ENCODE assay signal across 8 cellular contexts in the genomic region with DNA sequence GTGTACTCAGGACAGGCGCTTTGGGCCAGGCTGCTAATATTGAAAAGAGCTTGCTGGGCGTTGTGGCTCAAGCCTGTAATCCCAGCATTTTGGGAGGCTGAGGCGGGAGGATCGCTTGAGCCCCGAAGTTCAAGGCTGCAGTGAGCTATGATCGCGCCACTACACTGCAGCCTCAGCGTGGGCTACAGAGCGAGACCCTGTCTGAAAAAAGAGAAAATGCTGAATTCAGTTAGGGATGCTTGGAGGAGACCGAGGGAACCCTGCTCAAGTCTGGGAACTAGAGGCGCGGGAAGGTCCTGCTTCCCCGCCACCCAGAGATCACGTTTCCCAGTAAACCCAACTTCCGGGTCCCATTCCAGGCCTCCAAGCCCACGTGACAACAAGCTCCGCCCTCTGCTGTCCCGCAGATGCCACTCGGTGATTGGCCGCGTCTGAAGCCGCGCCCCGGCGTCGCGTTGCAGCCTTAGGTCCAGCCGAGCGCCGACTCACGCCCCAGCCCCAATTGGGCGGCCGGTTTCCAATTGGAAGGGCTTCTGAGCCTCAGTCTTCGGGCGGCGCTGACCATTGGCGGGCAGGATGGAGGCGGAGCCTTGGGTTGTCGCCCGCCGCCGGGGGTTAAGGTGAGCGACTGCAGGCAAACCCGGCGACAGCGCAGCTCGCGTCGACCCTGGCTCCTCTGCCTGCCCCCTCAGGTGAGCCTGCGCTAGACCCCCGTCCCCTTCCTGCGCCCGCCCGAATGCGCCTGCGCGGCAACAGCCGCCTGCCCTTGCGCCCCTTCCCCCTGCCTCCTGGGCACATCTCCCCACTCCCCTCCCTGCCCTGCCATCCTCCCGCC. TPM values are rescaled to one million over a fixed set of nuclear protein-coding genes. Genes with fewer than 3 reads are reported as not detected.
A peak's percentile ranks its signal among the peaks of the same experiment; 100 is the strongest.
DNase-seq lines count a peak whose midpoint lies in the region; ATAC-seq and TF ChIP-seq lines count a peak whose summit lies in the region.

A gene with protein sequence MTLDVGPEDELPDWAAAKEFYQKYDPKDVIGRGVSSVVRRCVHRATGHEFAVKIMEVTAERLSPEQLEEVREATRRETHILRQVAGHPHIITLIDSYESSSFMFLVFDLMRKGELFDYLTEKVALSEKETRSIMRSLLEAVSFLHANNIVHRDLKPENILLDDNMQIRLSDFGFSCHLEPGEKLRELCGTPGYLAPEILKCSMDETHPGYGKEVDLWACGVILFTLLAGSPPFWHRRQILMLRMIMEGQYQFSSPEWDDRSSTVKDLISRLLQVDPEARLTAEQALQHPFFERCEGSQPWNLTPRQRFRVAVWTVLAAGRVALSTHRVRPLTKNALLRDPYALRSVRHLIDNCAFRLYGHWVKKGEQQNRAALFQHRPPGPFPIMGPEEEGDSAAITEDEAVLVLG (plus strand): TSS at position 627 of the 835 bp plus-strand sequence. CDS start 396 bp downstream, outside the sequence.

- peak within 1 kb of the TSS; percentile 91 for H3K27ac Mint-ChIP-seq in activated T-helper 17 cell treated with anti-CD3 and anti-CD28 coated beads, Interleukin-2, amount 50 U/mL, for 72 hours
- peak within 1 kb of the TSS; percentile 84 to 95 (median 88) for H3K27ac Mint-ChIP-seq in naive B cell
- peak within 1 kb of the TSS; percentile 90 for H3K27ac Mint-ChIP-seq in stimulated activated memory B cell treated with anti-CD40 and anti-IgM and Interleukin-4, amounts not matched to agents 10 μg/mL and 1 μg/mL and 100 μg/mL, for 72 hours

- POLR2A ChIA-PET in RWPE1 (lab: Yijun Ruan, JAX; ENCODE audit: low non-redundant PET) = interaction anchor here (0.5 to 0.7 kb wide), 3 partner anchors 13 to 46 kb away, joined by 3 to 4 read pairs (median 3); no protein-coding TSS in a partner anchor

- H3K4me3 Mint-ChIP-seq in activated T-helper 17 cell treated with anti-CD3 and anti-CD28 coated beads, Interleukin-2, amount 50 U/mL, for 72 hours = peak within 1 kb of the TSS; percentile 82
- peak within 1 kb of the TSS; percentile 88 to 97 (median 94) for H3K4me3 Mint-ChIP-seq in naive B cell
- H3K4me3 Mint-ChIP-seq in stimulated activated memory B cell treated with anti-CD40 and anti-IgM and Interleukin-4, amounts not matched to agents 10 μg/mL and 1 μg/mL and 100 μg/mL, for 72 hours = peak within 1 kb of the TSS; percentile 96

- peak within 1 kb of the TSS; percentile 71 for H3K4me3 ChIP-seq in LNCaP clone FGC (ENCODE audit: low read depth, low read length)

- CTCF ChIA-PET in RWPE1 (lab: Yijun Ruan, JAX) = interaction anchor here (0.6 to 0.9 kb wide), 3 partner anchors 45 to 950 kb away, joined by 3 read pairs; no protein-coding TSS in a partner anchor

- H3K27ac ChIP-seq in RWPE1 = peak within 1 kb of the TSS; percentile 94

- H3K36me3 Mint-ChIP-seq in activated T-helper 17 cell treated with anti-CD3 and anti-CD28 coated beads, Interleukin-2, amount 50 U/mL, for 72 hours (ENCODE audit: low read depth) = peaks cover 65% of the 10 kb centered on the region
- peaks cover 5 to 8% of the 10 kb centered on the region in 2 donors for H3K36me3 Mint-ChIP-seq in naive B cell
- peaks cover 50% of the 10 kb centered on the region for H3K36me3 Mint-ChIP-seq in stimulated activated memory B cell treated with anti-CD40 and anti-IgM and Interleukin-4, amounts not matched to agents 10 μg/mL and 1 μg/mL and 100 μg/mL, for 72 hours

- TF ChIP-seq CTCF in LNCaP clone FGC (IDR thresholded peaks at IDR 0.05; ENCODE audit: control insufficient read depth, extremely low read depth, insufficient read depth) (no peak), RWPE1 (conservative IDR thresholded peaks at IDR 0.05; ENCODE audit: low read depth) (no peak)

- no peaks in the 10 kb centered on the region for H3K27me3 Mint-ChIP-seq in activated T-helper 17 cell treated with anti-CD3 and anti-CD28 coated beads, Interleukin-2, amount 50 U/mL, for 72 hours
- H3K27me3 Mint-ChIP-seq in naive B cell = no peaks in the 10 kb centered on the region
- H3K27me3 Mint-ChIP-seq in stimulated activated memory B cell treated with anti-CD40 and anti-IgM and Interleukin-4, amounts not matched to agents 10 μg/mL and 1 μg/mL and 100 μg/mL, for 72 hours = no peaks in the 10 kb centered on the region

- H3K9me3 Mint-ChIP-seq in activated T-helper 17 cell treated with anti-CD3 and anti-CD28 coated beads, Interleukin-2, amount 50 U/mL, for 72 hours = no peaks in the 10 kb centered on the region
- no peaks in the 10 kb centered on the region for H3K9me3 Mint-ChIP-seq in naive B cell
- H3K9me3 Mint-ChIP-seq in stimulated activated memory B cell treated with anti-CD40 and anti-IgM and Interleukin-4, amounts not matched to agents 10 μg/mL and 1 μg/mL and 100 μg/mL, for 72 hours = no peaks in the 10 kb centered on the region

- peaks cover 12% of the 10 kb centered on the region for H3K4me1 Mint-ChIP-seq in activated T-helper 17 cell treated with anti-CD3 and anti-CD28 coated beads, Interleukin-2, amount 50 U/mL, for 72 hours
- peaks cover 23 to 32% (median 29%) of the 10 kb centered on the region in 3 donors for H3K4me1 Mint-ChIP-seq in naive B cell
- H3K4me1 Mint-ChIP-seq in stimulated activated memory B cell treated with anti-CD40 and anti-IgM and Interleukin-4, amounts not matched to agents 10 μg/mL and 1 μg/mL and 100 μg/mL, for 72 hours = peaks cover 43% of the 10 kb centered on the region

- peak; percentile 99 for ATAC-seq in activated T-helper 17 cell treated with anti-CD3 and anti-CD28 coated beads, Interleukin-2, amount 50 U/mL, for 72 hours (replicated peaks)
- ATAC-seq in naive B cell (ENCODE audit: low read depth in 2 of 2) = peak; percentile 99
- ATAC-seq in stimulated activated memory B cell treated with anti-CD40 and anti-IgM and Interleukin-4, amounts not matched to agents 10 μg/mL and 1 μg/mL and 100 μg/mL, for 72 hours = peak; percentile 100

- DNase-seq in Daoy (ENCODE audit: low read depth) (peak; percentile 99), GOT3 (lab: John Stamatoyannopoulos, UW) (peak; percentile 92), LNCaP clone FGC (ENCODE audit: low read depth) (peak; percentile 98), RWPE1 (ENCODE audit: low spot score) (peak; percentile 89), fibroblast of gingiva (ENCODE audit: low read depth) (peak; percentile 99), naive B cell (peak; percentile 96)

RNA-seq across cellular contexts. Expression of the gene that starts here (rescaled TPM):
- 16.5 and 24.5 TPM in 2 replicates for total RNA-seq in Daoy (2014; rRNA removed; shearing (Covaris generic))
- 10 to 100 TPM; 30.0 to 43.3 TPM for total RNA-seq in activated T-helper 17 cell treated with anti-CD3 and anti-CD28 coated beads, Interleukin-2, amount 50 U/mL, for 72 hours
- polyA plus RNA-seq in naive B cell (ENCODE audit: low read depth in 6 of 6) = 10 to 100 TPM; 24.7 to 43.9 (median 29.8) TPM

Comparison
In these comparisons a context has a peak if more than half of its experiments do, and no peak if none do; other contexts are left out.
1. Peak in every context shown above with its lines: DNase-seq, ATAC-seq, H3K4me3 ChIP-seq and H3K27ac ChIP-seq.